ENCODE assay signal across 8 cellular contexts in genomic region chr2:203238329-203238710, GRCh38. TPM values are rescaled to one million over a fixed set of nuclear protein-coding genes. Genes with fewer than 3 reads are reported as not detected.
A peak's percentile ranks its signal among the peaks of the same experiment; 100 is the strongest.
DNase-seq lines count a peak whose midpoint lies in the region; ATAC-seq and TF ChIP-seq lines count a peak whose summit lies in the region.

No MANE protein-coding gene starts in this region.

- H3K9me3 ChIP-seq in SK-N-MC (ENCODE audit: low read depth, low read length) (no peaks in the 10 kb centered on the region), sigmoid colon (no peaks in the 10 kb centered on the region)

- TF ChIP-seq CTCF in fibroblast of pulmonary artery (IDR thresholded peaks at IDR 0.05; ENCODE audit: low read length, missing control alignments), result no peak
- no peak for TF ChIP-seq CTCF in sigmoid colon (IDR thresholded peaks at IDR 0.05)
- TF ChIP-seq CTCF in GM10266 (IDR thresholded peaks at IDR 0.05; ENCODE audit: control insufficient read depth, insufficient read depth, low read depth, missing control alignments), result no peak

- peak overlapping the region; percentile 100 for H3K27ac ChIP-seq in SK-N-MC
- peak overlapping the region; percentile 91 to 95 (median 92) for H3K27ac ChIP-seq in sigmoid colon

- TF ChIP-seq POLR2A in sigmoid colon (IDR thresholded peaks at IDR 0.05), result no peak

- H3K4me3 ChIP-seq in SK-N-MC (peak overlapping the region; percentile 83), fibroblast of pulmonary artery (replicated peaks; ENCODE audit: low read depth, low read length) (peak overlapping the region; percentile 79), sigmoid colon (peak overlapping the region; percentile 49 to 74 (median 68))

- peak overlapping the region; percentile 89 for H3K9ac ChIP-seq in SK-N-MC (ENCODE audit: insufficient read length)

- DNase-seq in NCI-H82 (lab: John Stamatoyannopoulos, UW) (peak; percentile 78), NCI-H82 treated with DMSO at 0.1 percent for 48 hours (lab: John Stamatoyannopoulos, UW; ENCODE audit: unreplicated experiment) (no peak), SK-N-MC (ENCODE audit: low read depth, low spot score) (no peak), fibroblast of pulmonary artery (ENCODE audit: low read depth) (no peak), sigmoid colon (no peak), GM10266 (ENCODE audit: extremely low spot score) (no peak)

- 10 to 16% methylated on average over 19 of the region's 19 CpGs for WGBS in sigmoid colon, 2 donors

- intact Hi-C loops in sigmoid colon (cut with DNase I), result loop anchor here (2.0 to 10.0 kb wide), 3 partner anchors 90 to 416 kb away; partner anchors contain the start of genes ABI2 and NBEAL1

- no peaks in the 10 kb centered on the region for H3K36me3 ChIP-seq in SK-N-MC (ENCODE audit: insufficient read depth, low read length)
- peaks cover 0 to 4% (median 0%) of the 10 kb centered on the region in 4 donors for H3K36me3 ChIP-seq in sigmoid colon

- no peak for TF ChIP-seq EP300 in sigmoid colon (IDR thresholded peaks at IDR 0.05)

- H3K4me1 ChIP-seq in sigmoid colon, result peaks cover 0 to 25% (median 24%) of the 10 kb centered on the region in 4 donors

- ATAC-seq in HG03139 (IDR thresholded peaks at IDR 0.05; ENCODE audit: unreplicated experiment) (no peak), HG02798 (IDR thresholded peaks at IDR 0.05; ENCODE audit: poor library complexity, unreplicated experiment) (no peak)

- no peaks in the 10 kb centered on the region for H3K27me3 ChIP-seq in sigmoid colon

RNA-seq across cellular contexts. Expression of gene CYP20A1, which starts 0.5 kb away (rescaled TPM):
- total RNA-seq in sigmoid colon, result 10 to 100 TPM; 22.7 to 35.4 (median 28.2) TPM
- 10 to 100 TPM in 1 of 3 donors, 1 to 10 TPM in 2; 4.8 to 10.8 (median 6.2) TPM for polyA plus RNA-seq in sigmoid colon
